In genomic region chr2:190352668-190353536, GRCh38 we compare ENCODE assay signal across 1 cellular context.
TF ChIP-seq lines count a peak whose summit lies in the region.

No MANE protein-coding gene starts in this region.

TF ChIP-seq in HepG2, 621 proteins besides CTCF, POLR2A, EP300 and RAD21 (continued from another document and continues in another):
- TF ChIP-seq, protein P1, sequence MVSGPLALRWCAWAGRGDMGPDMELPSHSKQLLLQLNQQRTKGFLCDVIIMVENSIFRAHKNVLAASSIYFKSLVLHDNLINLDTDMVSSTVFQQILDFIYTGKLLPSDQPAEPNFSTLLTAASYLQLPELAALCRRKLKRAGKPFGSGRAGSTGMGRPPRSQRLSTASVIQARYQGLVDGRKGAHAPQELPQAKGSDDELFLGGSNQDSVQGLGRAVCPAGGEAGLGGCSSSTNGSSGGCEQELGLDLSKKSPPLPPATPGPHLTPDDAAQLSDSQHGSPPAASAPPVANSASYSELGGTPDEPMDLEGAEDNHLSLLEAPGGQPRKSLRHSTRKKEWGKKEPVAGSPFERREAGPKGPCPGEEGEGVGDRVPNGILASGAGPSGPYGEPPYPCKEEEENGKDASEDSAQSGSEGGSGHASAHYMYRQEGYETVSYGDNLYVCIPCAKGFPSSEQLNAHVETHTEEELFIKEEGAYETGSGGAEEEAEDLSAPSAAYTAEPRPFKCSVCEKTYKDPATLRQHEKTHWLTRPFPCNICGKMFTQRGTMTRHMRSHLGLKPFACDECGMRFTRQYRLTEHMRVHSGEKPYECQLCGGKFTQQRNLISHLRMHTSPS (CRISPR knock-in tag; IDR thresholded peaks at IDR 0.05; ENCODE audit: low read depth): peak; percentile 91
- TF ChIP-seq HOMEZ (CRISPR knock-in tag; IDR thresholded peaks at IDR 0.05; ENCODE audit: low read depth) (peak; percentile 98), PHB2 (IDR thresholded peaks at IDR 0.05; ENCODE audit: partially characterized antibody) (no peak), ZNF275 (CRISPR knock-in tag; IDR thresholded peaks at IDR 0.05; ENCODE audit: borderline replicate concordance) (0 out of 2 replicates have a peak, but pooled peaks have one; percentile 68), ZFP82 (CRISPR knock-in tag; IDR thresholded peaks at IDR 0.05; ENCODE audit: borderline replicate concordance) (peak; percentile 73; the same call in 1 of the 2 replicates), SYNCRIP (IDR thresholded peaks at IDR 0.05; ENCODE audit: insufficient read depth, low read depth, low read length) (no peak), TFAP4 (IDR thresholded peaks at IDR 0.05; ENCODE audit: borderline replicate concordance, low read depth) (peak; percentile 82; the same call in 1 of the 2 replicates), TSC22D2 (CRISPR knock-in tag; IDR thresholded peaks at IDR 0.05; ENCODE audit: borderline replicate concordance) (no peak; the same call in none of the 2 replicates), NFATC3 (CRISPR knock-in tag; IDR thresholded peaks at IDR 0.05) (0 out of 2 replicates have a peak, but pooled peaks have one; percentile 30), RFXAP (CRISPR knock-in tag; IDR thresholded peaks at IDR 0.05; ENCODE audit: borderline replicate concordance) (peak; percentile 73; the same call in 1 of the 2 replicates), ZNF570 (CRISPR knock-in tag; IDR thresholded peaks at IDR 0.05; ENCODE audit: borderline replicate concordance) (no peak), BCL3 (CRISPR knock-in tag; IDR thresholded peaks at IDR 0.05) (peak; percentile 95), ZNF33B (CRISPR knock-in tag; IDR thresholded peaks at IDR 0.05) (peak; percentile 92; the same call in 1 of the 2 replicates), NCOA1 (CRISPR knock-in tag; IDR thresholded peaks at IDR 0.05) (peak; percentile 92; the same call in 1 of the 2 replicates), KDM5A (IDR thresholded peaks at IDR 0.05; ENCODE audit: borderline replicate concordance, low read length) (peak; percentile 51; the same call in 1 of the 2 replicates), ELF3 (CRISPR knock-in tag; IDR thresholded peaks at IDR 0.05) (peak; percentile 98), ZHX2 (IDR thresholded peaks at IDR 0.05; ENCODE audit: low read depth) (no peak), ZHX2 (CRISPR knock-in tag; IDR thresholded peaks at IDR 0.05; ENCODE audit: borderline replicate concordance) (no peak), SOX6 (IDR thresholded peaks at IDR 0.05) (no peak), SOX6 (CRISPR knock-in tag; IDR thresholded peaks at IDR 0.05) (peak; percentile 100), ZFAT (CRISPR knock-in tag; conservative IDR thresholded peaks at IDR 0.05) (no peak), PRPF4 (IDR thresholded peaks at IDR 0.05; ENCODE audit: low read depth, low read length, poor library complexity, severe bottlenecking) (peak; percentile 35), ZNF7 (CRISPR knock-in tag; IDR thresholded peaks at IDR 0.05) (peak; percentile 21; the same call in 1 of the 2 replicates), CBFB (CRISPR knock-in tag; IDR thresholded peaks at IDR 0.05) (peak; percentile 98), ZNF460 (CRISPR knock-in tag; IDR thresholded peaks at IDR 0.05; ENCODE audit: borderline replicate concordance) (peak; percentile 9; the same call in 1 of the 2 replicates), ATF7-NPFF (CRISPR knock-in tag; IDR thresholded peaks at IDR 0.05; ENCODE audit: low read depth) (peak; percentile 88), FOXC1 (CRISPR knock-in tag; IDR thresholded peaks at IDR 0.05; ENCODE audit: borderline replicate concordance) (peak; percentile 98), ZNF672 (CRISPR knock-in tag; IDR thresholded peaks at IDR 0.05) (no peak), SIX4 (CRISPR knock-in tag; IDR thresholded peaks at IDR 0.05) (peak; percentile 87), ZNF816 (CRISPR knock-in tag; IDR thresholded peaks at IDR 0.05; ENCODE audit: borderline replicate concordance) (peak; percentile 67; the same call in 1 of the 2 replicates), STAT5B (CRISPR knock-in tag; IDR thresholded peaks at IDR 0.05) (no peak), ZBTB7B (CRISPR knock-in tag; IDR thresholded peaks at IDR 0.05) (peak; percentile 80), KDM3A (CRISPR knock-in tag; IDR thresholded peaks at IDR 0.05; ENCODE audit: low read depth) (peak; percentile 82; the same call in 1 of the 2 replicates), THRA (CRISPR knock-in tag; IDR thresholded peaks at IDR 0.05; ENCODE audit: borderline replicate concordance) (peak; percentile 87), ZNF790 (CRISPR knock-in tag; IDR thresholded peaks at IDR 0.05; ENCODE audit: borderline replicate concordance) (peak; percentile 80; the same call in 1 of the 2 replicates), ZC3H13 (CRISPR knock-in tag; IDR thresholded peaks at IDR 0.05) (no peak)
- TF ChIP-seq, protein P2, sequence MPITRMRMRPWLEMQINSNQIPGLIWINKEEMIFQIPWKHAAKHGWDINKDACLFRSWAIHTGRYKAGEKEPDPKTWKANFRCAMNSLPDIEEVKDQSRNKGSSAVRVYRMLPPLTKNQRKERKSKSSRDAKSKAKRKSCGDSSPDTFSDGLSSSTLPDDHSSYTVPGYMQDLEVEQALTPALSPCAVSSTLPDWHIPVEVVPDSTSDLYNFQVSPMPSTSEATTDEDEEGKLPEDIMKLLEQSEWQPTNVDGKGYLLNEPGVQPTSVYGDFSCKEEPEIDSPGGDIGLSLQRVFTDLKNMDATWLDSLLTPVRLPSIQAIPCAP (CRISPR knock-in tag; IDR thresholded peaks at IDR 0.05; ENCODE audit: low read depth): peak; percentile 86; the same call in 1 of the 2 replicates
- TF ChIP-seq, protein P3, sequence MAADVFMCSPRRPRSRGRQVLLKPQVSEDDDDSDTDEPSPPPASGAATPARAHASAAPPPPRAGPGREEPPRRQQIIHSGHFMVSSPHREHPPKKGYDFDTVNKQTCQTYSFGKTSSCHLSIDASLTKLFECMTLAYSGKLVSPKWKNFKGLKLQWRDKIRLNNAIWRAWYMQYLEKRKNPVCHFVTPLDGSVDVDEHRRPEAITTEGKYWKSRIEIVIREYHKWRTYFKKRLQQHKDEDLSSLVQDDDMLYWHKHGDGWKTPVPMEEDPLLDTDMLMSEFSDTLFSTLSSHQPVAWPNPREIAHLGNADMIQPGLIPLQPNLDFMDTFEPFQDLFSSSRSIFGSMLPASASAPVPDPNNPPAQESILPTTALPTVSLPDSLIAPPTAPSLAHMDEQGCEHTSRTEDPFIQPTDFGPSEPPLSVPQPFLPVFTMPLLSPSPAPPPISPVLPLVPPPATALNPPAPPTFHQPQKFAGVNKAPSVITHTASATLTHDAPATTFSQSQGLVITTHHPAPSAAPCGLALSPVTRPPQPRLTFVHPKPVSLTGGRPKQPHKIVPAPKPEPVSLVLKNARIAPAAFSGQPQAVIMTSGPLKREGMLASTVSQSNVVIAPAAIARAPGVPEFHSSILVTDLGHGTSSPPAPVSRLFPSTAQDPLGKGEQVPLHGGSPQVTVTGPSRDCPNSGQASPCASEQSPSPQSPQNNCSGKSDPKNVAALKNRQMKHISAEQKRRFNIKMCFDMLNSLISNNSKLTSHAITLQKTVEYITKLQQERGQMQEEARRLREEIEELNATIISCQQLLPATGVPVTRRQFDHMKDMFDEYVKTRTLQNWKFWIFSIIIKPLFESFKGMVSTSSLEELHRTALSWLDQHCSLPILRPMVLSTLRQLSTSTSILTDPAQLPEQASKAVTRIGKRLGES (CRISPR knock-in tag; IDR thresholded peaks at IDR 0.05; ENCODE audit: borderline replicate concordance): no peak
- TF ChIP-seq, protein P4, sequence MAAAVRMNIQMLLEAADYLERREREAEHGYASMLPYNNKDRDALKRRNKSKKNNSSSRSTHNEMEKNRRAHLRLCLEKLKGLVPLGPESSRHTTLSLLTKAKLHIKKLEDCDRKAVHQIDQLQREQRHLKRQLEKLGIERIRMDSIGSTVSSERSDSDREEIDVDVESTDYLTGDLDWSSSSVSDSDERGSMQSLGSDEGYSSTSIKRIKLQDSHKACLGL (CRISPR knock-in tag; IDR thresholded peaks at IDR 0.05): 0 out of 2 replicates have a peak, but pooled peaks have one; percentile 39
